In genomic region chr1:247103777-247104591, GRCh38 we compare ENCODE assay signal across 8 cellular contexts. TPM values are rescaled to one million over a fixed set of nuclear protein-coding genes. Genes with fewer than 3 reads are reported as not detected.
DNase-seq lines count a peak whose midpoint lies in the region; ATAC-seq and TF ChIP-seq lines count a peak whose summit lies in the region.

Gene ZNF669 (minus strand): TSS chr1:247104356. CDS start chr1:247104199, 157 bp downstream.

- no peaks in the 10 kb centered on the region for H3K27me3 Mint-ChIP-seq in Calu3 (ENCODE audit: unreplicated experiment)
- peaks cover 3% of the 10 kb centered on the region for H3K27me3 Mint-ChIP-seq in endothelial cell (ENCODE audit: unreplicated experiment)
- H3K27me3 Mint-ChIP-seq in mesothelial cell of epicardium (ENCODE audit: low read depth) = no peaks in the 10 kb centered on the region

- H3K4me3 Mint-ChIP-seq in Calu3 (ENCODE audit: low read depth, unreplicated experiment) (peak within 1 kb of the TSS; percentile 93), endothelial cell (ENCODE audit: unreplicated experiment) (peak within 1 kb of the TSS; percentile 95), mesothelial cell of epicardium (peak within 1 kb of the TSS; percentile 94)

- DNase-seq in Calu3 (peak; percentile 97), NT2/D1 (ENCODE audit: low read depth, low spot score) (peak; percentile 99), endothelial cell (ENCODE audit: low spot score) (peak; percentile 97), mesothelial cell of epicardium (ENCODE audit: low spot score in 2 of 2, unreplicated experiment in 2 of 2) (peak; percentile 89 to 95)
- DNase-seq in activated CD8-positive, alpha-beta memory T cell treated with anti-CD3 and anti-CD28 coated beads, Interleukin-2, amount 50 U/mL, for 1 hour (ENCODE audit: extremely low read depth) = peak; percentile 68
- peak; percentile 75 to 82 for DNase-seq in stimulated activated CD8-positive, alpha-beta memory T cell treated with anti-CD3 and anti-CD28 coated beads, Interleukin-15, amount 100 ng/mL, for 4 hours (ENCODE audit: low read depth in 2 of 2)

- peaks cover 14% of the 10 kb centered on the region for H3K9me3 ChIP-seq in HUES48 (ENCODE audit: control insufficient read depth, insufficient read depth, low read length)
- H3K9me3 ChIP-seq in NT2/D1 (ENCODE audit: insufficient read depth, low read length) = peaks cover 36% of the 10 kb centered on the region

- H3K9ac ChIP-seq in HUES48 (ENCODE audit: low read depth, low read length) (peak within 1 kb of the TSS; percentile 96), NT2/D1 (ENCODE audit: insufficient read length, low read depth) (peak within 1 kb of the TSS; percentile 97)

- no TSS peak for BruUV-seq in Calu3 (replicated peaks; lab: Mats Ljungman, UMichigan)

- H3K27ac ChIP-seq in HUES48 (ENCODE audit: low read depth, low read length) = peak within 1 kb of the TSS; percentile 97

- H3K27ac Mint-ChIP-seq in Calu3 (ENCODE audit: unreplicated experiment) (peak within 1 kb of the TSS; percentile 89), endothelial cell (ENCODE audit: unreplicated experiment) (peak within 1 kb of the TSS; percentile 93), mesothelial cell of epicardium (peak within 1 kb of the TSS; percentile 99)

- TF ChIP-seq CTCF in Calu3 (IDR thresholded peaks at IDR 0.05; ENCODE audit: unreplicated experiment) = no peak
- no peak for TF ChIP-seq CTCF in endothelial cell (IDR thresholded peaks at IDR 0.05; ENCODE audit: unreplicated experiment)
- TF ChIP-seq CTCF in mesothelial cell of epicardium (IDR thresholded peaks at IDR 0.05; ENCODE audit: unreplicated experiment) = no peak

- H3K36me3 ChIP-seq in HUES48 (ENCODE audit: control insufficient read depth, insufficient read depth, low read length) (peaks cover 28% of the 10 kb centered on the region), NT2/D1 (ENCODE audit: insufficient read depth, insufficient read length, low read length) (peaks cover 33% of the 10 kb centered on the region)

- CTCF ChIA-PET in Calu3 (lab: Charles Lee) = no interaction called here

- peaks cover 24% of the 10 kb centered on the region for H3K36me3 Mint-ChIP-seq in Calu3 (ENCODE audit: insufficient read depth, unreplicated experiment)
- peaks cover 36% of the 10 kb centered on the region for H3K36me3 Mint-ChIP-seq in endothelial cell (ENCODE audit: low read depth, unreplicated experiment)
- H3K36me3 Mint-ChIP-seq in mesothelial cell of epicardium = peaks cover 31% of the 10 kb centered on the region

- H3K4me1 ChIP-seq in HUES48 (ENCODE audit: control insufficient read depth, insufficient read depth, low read length) (peaks cover 19% of the 10 kb centered on the region), NT2/D1 (ENCODE audit: insufficient read depth, insufficient read length) (no peaks in the 10 kb centered on the region)

- H3K4me3 ChIP-seq in HUES48 (ENCODE audit: low read depth, low read length) (peak within 1 kb of the TSS; percentile 97), NT2/D1 (ENCODE audit: insufficient read length, low read depth) (peak within 1 kb of the TSS; percentile 99)

- H3K9me3 Mint-ChIP-seq in Calu3 (ENCODE audit: low read depth, unreplicated experiment) (peaks cover 22% of the 10 kb centered on the region), endothelial cell (ENCODE audit: unreplicated experiment) (peaks cover 14% of the 10 kb centered on the region), mesothelial cell of epicardium (peaks cover 22% of the 10 kb centered on the region)

- intact Hi-C loops in Calu3 (cut with micrococcal nuclease; ENCODE audit: unreplicated experiment) = loop anchor here (10.0 kb wide), 1 partner anchor 169 kb away; the partner anchor contains the start of gene AHCTF1

- peak; percentile 99 for ATAC-seq in GM21423 (IDR thresholded peaks at IDR 0.05; ENCODE audit: unreplicated experiment)

- H3K27me3 ChIP-seq in HUES48 (ENCODE audit: control insufficient read depth, insufficient read depth, low read length) = no peaks in the 10 kb centered on the region
- H3K27me3 ChIP-seq in NT2/D1 (ENCODE audit: insufficient read depth, insufficient read length) = peaks cover 12% of the 10 kb centered on the region

- peaks cover 6% of the 10 kb centered on the region for H3K4me1 Mint-ChIP-seq in Calu3 (ENCODE audit: low read depth, unreplicated experiment)
- peaks cover 8% of the 10 kb centered on the region for H3K4me1 Mint-ChIP-seq in endothelial cell (ENCODE audit: unreplicated experiment)
- H3K4me1 Mint-ChIP-seq in mesothelial cell of epicardium = peaks cover 10% of the 10 kb centered on the region

RNA-seq across cellular contexts. Expression of gene ZNF669, which starts in this region (rescaled TPM):
- total RNA-seq in Calu3 (2022) = 8.9 and 10.5 TPM in 2 replicates
- total RNA-seq in endothelial cell (ENCODE audit: unreplicated experiment) = 21.7 TPM
- 17.0 to 17.7 TPM (median 17.4 TPM) in 3 replicates for total RNA-seq in mesothelial cell of epicardium

Comparison
In these comparisons a context has a peak if more than half of its experiments do, and no peak if none do; other contexts are left out.
1. Peak in every context shown above with its lines: DNase-seq, ATAC-seq, H3K4me3 ChIP-seq and H3K27ac ChIP-seq.